ENCODE assay signal across 1 cellular context in genomic region chr17:9021158-9021984, GRCh38.
TF ChIP-seq lines count a peak whose summit lies in the region.

Gene NTN1 (plus strand): TSS chr17:9021510. CDS start chr17:9022374, 864 bp downstream.

TF ChIP-seq in HEK293, 187 proteins besides CTCF, POLR2A, EP300 and RAD21 (continued from another document):
- TF ChIP-seq ZBTB11 (tag by site-specific recombination; conservative IDR thresholded peaks at IDR 0.05; ENCODE audit: low read depth) (peak; percentile 42; the same call in 1 of the 2 replicates), KLF10 (tag by site-specific recombination; IDR thresholded peaks at IDR 0.05) (peak; percentile 77; the same call in 1 of the 2 replicates), ZNF391 (tag by site-specific recombination; IDR thresholded peaks at IDR 0.05; ENCODE audit: borderline replicate concordance, low read depth) (no peak), PRDM1 (tag by site-specific recombination; IDR thresholded peaks at IDR 0.05) (0 out of 2 replicates have a peak, but pooled peaks have one; percentile 6), KLF17 (tag by site-specific recombination; IDR thresholded peaks at IDR 0.05) (0 out of 2 replicates have a peak, but pooled peaks have one; percentile 11), ATF2 (tag by site-specific recombination; IDR thresholded peaks at IDR 0.05; ENCODE audit: low read depth) (no peak), BCL11A (tag by site-specific recombination; IDR thresholded peaks at IDR 0.05; ENCODE audit: low read depth) (no peak), ZXDB (tag by site-specific recombination; IDR thresholded peaks at IDR 0.05) (peak; percentile 98), SCRT2 (tag by site-specific recombination; IDR thresholded peaks at IDR 0.05) (no peak), ZNF677 (tag by site-specific recombination; IDR thresholded peaks at IDR 0.05) (no peak), SP3 (tag by site-specific recombination; IDR thresholded peaks at IDR 0.05) (peak; percentile 48), ZSCAN18 (tag by site-specific recombination; IDR thresholded peaks at IDR 0.05) (no peak), IKZF3 (tag by site-specific recombination; IDR thresholded peaks at IDR 0.05) (0 out of 2 replicates have a peak, but pooled peaks have one; percentile 1), ZNF792 (tag by site-specific recombination; IDR thresholded peaks at IDR 0.05) (no peak), ZNF416 (tag by site-specific recombination; IDR thresholded peaks at IDR 0.05) (no peak), ZNF658 (tag by site-specific recombination; IDR thresholded peaks at IDR 0.05) (no peak), ZNF692 (tag by site-specific recombination; IDR thresholded peaks at IDR 0.05) (no peak), ZNF664 (tag by site-specific recombination; IDR thresholded peaks at IDR 0.05) (no peak), ZFP69B (tag by site-specific recombination; IDR thresholded peaks at IDR 0.05) (no peak), ZNF174 (tag by site-specific recombination; IDR thresholded peaks at IDR 0.05) (no peak), GLIS2 (tag by site-specific recombination; IDR thresholded peaks at IDR 0.05) (peak; percentile 74; the same call in 1 of the 2 replicates), ZNF626 (tag by site-specific recombination; IDR thresholded peaks at IDR 0.05) (no peak), ZNF561 (tag by site-specific recombination; IDR thresholded peaks at IDR 0.05; ENCODE audit: borderline replicate concordance) (peak; percentile 45; the same call in 1 of the 2 replicates), KLF16 (tag by site-specific recombination; IDR thresholded peaks at IDR 0.05) (peak; percentile 56; the same call in 1 of the 2 replicates), KLF8 (tag by site-specific recombination; IDR thresholded peaks at IDR 0.05) (peak; percentile 70), ZBTB26 (tag by site-specific recombination; optimal IDR thresholded peaks at IDR 0.05) (peak; percentile 40), KLF9 (tag by site-specific recombination; IDR thresholded peaks at IDR 0.05; ENCODE audit: low read depth) (peak; percentile 59; the same call in 1 of the 2 replicates), ZBTB20 (tag by site-specific recombination; IDR thresholded peaks at IDR 0.05) (peak; percentile 68; the same call in 1 of the 2 replicates), ZNF169 (tag by site-specific recombination; IDR thresholded peaks at IDR 0.05) (no peak), ZNF211 (tag by site-specific recombination; IDR thresholded peaks at IDR 0.05; ENCODE audit: low read depth) (no peak), GLI4 (tag by site-specific recombination; IDR thresholded peaks at IDR 0.05) (no peak), BCL11B (tag by site-specific recombination; IDR thresholded peaks at IDR 0.05; ENCODE audit: low read depth) (no peak), GFI1B (tag by site-specific recombination; IDR thresholded peaks at IDR 0.05) (no peak), ZNF837 (tag by site-specific recombination; IDR thresholded peaks at IDR 0.05) (no peak), ZNF510 (tag by site-specific recombination; IDR thresholded peaks at IDR 0.05; ENCODE audit: insufficient replicate concordance) (no peak), ZFP3 (tag by site-specific recombination; IDR thresholded peaks at IDR 0.05; ENCODE audit: low read depth) (no peak), SP2 (tag by site-specific recombination; IDR thresholded peaks at IDR 0.05) (peak; percentile 40), ZNF600 (tag by site-specific recombination; IDR thresholded peaks at IDR 0.05) (no peak; the same call in 1 of the 2 replicates), ZNF398 (tag by site-specific recombination; IDR thresholded peaks at IDR 0.05) (no peak; the same call in 1 of the 2 replicates), ZNF548 (tag by site-specific recombination; IDR thresholded peaks at IDR 0.05) (no peak), ZNF362 (tag by site-specific recombination; IDR thresholded peaks at IDR 0.05) (no peak), ZNF423 (tag by site-specific recombination; IDR thresholded peaks at IDR 0.05) (peak; percentile 43; the same call in 1 of the 2 replicates), MEIS1 (CRISPR knock-in tag; IDR thresholded peaks at IDR 0.05; ENCODE audit: borderline replicate concordance) (no peak), ZNF335 (tag by site-specific recombination; conservative IDR thresholded peaks at IDR 0.05) (no peak; the same call in 1 of the 2 replicates), ZNF660 (tag by site-specific recombination; IDR thresholded peaks at IDR 0.05) (no peak), ZBTB44 (tag by site-specific recombination; IDR thresholded peaks at IDR 0.05) (no peak), GLIS1 (tag by site-specific recombination; IDR thresholded peaks at IDR 0.05) (peak; percentile 2; the same call in 1 of the 2 replicates), ZBTB21 (tag by site-specific recombination; IDR thresholded peaks at IDR 0.05) (no peak), ZNF426 (tag by site-specific recombination; IDR thresholded peaks at IDR 0.05) (no peak), ZNF624 (tag by site-specific recombination; IDR thresholded peaks at IDR 0.05) (no peak)
